1 cellular context compared by ENCODE assay signal in genomic region chr6:165098165-165098564, GRCh38.
TF ChIP-seq lines count a peak whose summit lies in the region.

No MANE protein-coding gene starts in this region.

TF ChIP-seq in K562, 482 proteins besides CTCF, POLR2A, EP300 and RAD21 (continued from another document):
- TF ChIP-seq ZNF395 (CRISPR knock-in tag; IDR thresholded peaks at IDR 0.05), result no peak
- TF ChIP-seq ZNF384 (IDR thresholded peaks at IDR 0.05; ENCODE audit: low read depth, low read length), result no peak
- TF ChIP-seq ZNF165 (CRISPR knock-in tag; IDR thresholded peaks at IDR 0.05; ENCODE audit: borderline replicate concordance), result no peak
